Comparison of ENCODE assay signal across 28 cellular contexts in genomic region chr19:40133491-40133890, GRCh38.
"Had no signal": no experiment of that assay in that cellular context is flagged by ENCODE, and none has a peak within 500 bp of the region (broad histone marks: within the 10 kb centered on the region; RNA-seq: fewer than 3 reads in every experiment).

No MANE protein-coding gene starts in this region.

- H3K4me1 ChIP-seq: pancreas, psoas muscle, right lobe of liver, sigmoid colon, stomach, thyroid gland, tibial nerve, upper lobe of left lung, vagina had no signal

- H3K4me3 ChIP-seq: pancreas, psoas muscle, right lobe of liver, sigmoid colon, stomach, thoracic aorta, thyroid gland, tibial nerve, upper lobe of left lung, vagina had no signal

- H3K27me3 ChIP-seq: right lobe of liver, thyroid gland, upper lobe of left lung, vagina had no signal

- H3K27ac Mint-ChIP-seq: natural killer cell; nephron progenitor cell; progenitor cell of endocrine pancreas; stimulated activated effector memory CD8-positive, alpha-beta T cell treated with anti-CD3 and anti-CD28 coated beads, Interleukin-12 subunit alpha, Interleukin-12 subunit beta, amount 100 ng/mL, for 72 hours; stimulated activated naive B cell treated with anti-CD40 and anti-IgM and Interleukin-4, amounts not matched to agents 10 μg/mL and 1 μg/mL and 100 μg/mL, for 72 hours; stimulated activated naive CD8-positive, alpha-beta T cell treated with anti-CD3 and anti-CD28 coated beads, Interleukin-15, Interleukin-2, amounts not matched to agents 100 ng/mL and 50 ng/mL, for 24 hours had no signal

- H3K9me3 ChIP-seq: neutrophil, pancreas, right lobe of liver, sigmoid colon, thoracic aorta, thyroid gland, upper lobe of left lung, vagina had no signal

- ATAC-seq: natural killer cell; pancreas; psoas muscle; right cardiac atrium; right lobe of liver; stimulated activated effector memory CD8-positive, alpha-beta T cell treated with anti-CD3 and anti-CD28 coated beads, Interleukin-12 subunit alpha, Interleukin-12 subunit beta, amount 100 ng/mL, for 72 hours; stimulated activated naive B cell treated with anti-CD40 and anti-IgM and Interleukin-4, amounts not matched to agents 10 μg/mL and 1 μg/mL and 100 μg/mL, for 72 hours had no signal

- H3K27ac ChIP-seq: neutrophil, pancreas, psoas muscle, right lobe of liver, sigmoid colon, stomach, thoracic aorta, thyroid gland, tibial nerve, upper lobe of left lung, vagina had no signal

- H3K4me1 Mint-ChIP-seq: natural killer cell; nephron progenitor cell; neural crest cell; stimulated activated effector memory CD8-positive, alpha-beta T cell treated with anti-CD3 and anti-CD28 coated beads, Interleukin-12 subunit alpha, Interleukin-12 subunit beta, amount 100 ng/mL, for 72 hours; stimulated activated naive B cell treated with anti-CD40 and anti-IgM and Interleukin-4, amounts not matched to agents 10 μg/mL and 1 μg/mL and 100 μg/mL, for 72 hours had no signal

- H3K4me3 Mint-ChIP-seq: natural killer cell; nephron progenitor cell; neural crest cell; stimulated activated effector memory CD8-positive, alpha-beta T cell treated with anti-CD3 and anti-CD28 coated beads, Interleukin-12 subunit alpha, Interleukin-12 subunit beta, amount 100 ng/mL, for 72 hours; stimulated activated naive B cell treated with anti-CD40 and anti-IgM and Interleukin-4, amounts not matched to agents 10 μg/mL and 1 μg/mL and 100 μg/mL, for 72 hours; stimulated activated naive CD8-positive, alpha-beta T cell treated with anti-CD3 and anti-CD28 coated beads, Interleukin-15, Interleukin-2, amounts not matched to agents 100 ng/mL and 50 ng/mL, for 24 hours had no signal

- DNase-seq: natural killer cell; nephron progenitor cell; nucleus accumbens; pancreas; psoas muscle; right cardiac atrium; right lobe of liver; sigmoid colon; small intestine; stimulated activated CD4-positive, alpha-beta T cell treated with anti-CD3 and anti-CD28 coated beads, Interleukin-15, amount 100 ng/mL, for 24 hours; stimulated activated CD4-positive, alpha-beta T cell treated with anti-CD3 and anti-CD28 coated beads, Interleukin-2, amount 100 ng/mL, for 24 hours; stimulated activated CD4-positive, alpha-beta T cell treated with anti-CD3 and anti-CD28 coated beads, Interleukin-2, amount 100 ng/mL, for 48 hours; stimulated activated CD4-positive, alpha-beta T cell treated with anti-CD3 and anti-CD28 coated beads, Interleukin-4, amount 100 ng/mL, for 24 hours; stimulated activated naive B cell treated with anti-CD40 and anti-IgM and Interleukin-4, amounts not matched to agents 10 μg/mL and 1 μg/mL and 100 μg/mL, for 72 hours; stimulated activated naive CD4-positive, alpha-beta T cell treated with Interleukin-2 at 50 U/mL for 16 hours; stomach; thyroid gland; trophoblast cell; upper lobe of left lung had no signal

- H3K36me3 ChIP-seq: neutrophil, pancreas, right lobe of liver, sigmoid colon, stomach, thoracic aorta, thyroid gland, tibial nerve, upper lobe of left lung, vagina had no signal

- FAIRE-seq: pancreas, small intestine, urothelium cell line had no signal

- H3K36me3 Mint-ChIP-seq: stimulated activated effector memory CD8-positive, alpha-beta T cell treated with anti-CD3 and anti-CD28 coated beads, Interleukin-12 subunit alpha, Interleukin-12 subunit beta, amount 100 ng/mL, for 72 hours had no signal
